In genomic region chr16:87203060-87203656, GRCh38 we compare ENCODE assay signal across 1 cellular context.
TF ChIP-seq lines count a peak whose summit lies in the region.

No MANE protein-coding gene starts in this region.

TF ChIP-seq in K562, 482 proteins besides CTCF, POLR2A, EP300 and RAD21 (continued from another document):
- TF ChIP-seq UBTF (IDR thresholded peaks at IDR 0.05; ENCODE audit: borderline replicate concordance in 1 of 2, low read depth in 2 of 2, low read length in 2 of 2), result 0 out of 4 replicates have a peak, but pooled peaks of 1 of the 2 experiments have one; percentile 29
